ENCODE assay signal across 23 cellular contexts in genomic region chrX:100404851-100405250, GRCh38. TPM values are rescaled to one million over a fixed set of nuclear protein-coding genes. Genes with fewer than 3 reads are reported as not detected.
"Had no signal": no experiment of that assay in that cellular context is flagged by ENCODE, and none has a peak within 500 bp of the region (broad histone marks: within the 10 kb centered on the region; RNA-seq: fewer than 3 reads in every experiment).

No MANE protein-coding gene starts in this region.

- H3K36me3 Mint-ChIP-seq: activated naive CD4-positive, alpha-beta T cell treated with anti-CD3 and anti-CD28 coated beads, Interleukin-2, amount 50 U/mL, for 24 hours; natural killer cell had no signal

- H3K27ac ChIP-seq: spleen, thoracic aorta, upper lobe of left lung had no signal

- H3K4me3 Mint-ChIP-seq: activated CD8-positive, alpha-beta T cell treated with anti-CD3 and anti-CD28 coated beads, Interleukin-2, amount 10 ng/mL, durations not matched to agents 7 days and 5 days; activated naive CD4-positive, alpha-beta T cell treated with anti-CD3 and anti-CD28 coated beads, Interleukin-2, amount 50 U/mL, for 24 hours; activated T-helper 1 cell treated with anti-CD3 and anti-CD28 coated beads, Interleukin-12 subunit alpha, Interleukin-12 subunit beta, Interleukin-2, Interleukin-4 antibody, amounts not matched to agents 30 ng/mL and 10 ng/mL and 1 ng/mL, durations not matched to agents 14 hours and 24 hours and 36 hours; natural killer cell had no signal

- H3K36me3 ChIP-seq: spleen, thoracic aorta, upper lobe of left lung had no signal

- H3K27ac Mint-ChIP-seq: activated CD8-positive, alpha-beta T cell treated with anti-CD3 and anti-CD28 coated beads, Interleukin-2, amount 10 ng/mL, durations not matched to agents 7 days and 5 days; activated naive CD4-positive, alpha-beta T cell treated with anti-CD3 and anti-CD28 coated beads, Interleukin-2, amount 50 U/mL, for 24 hours; activated T-helper 1 cell treated with anti-CD3 and anti-CD28 coated beads, Interleukin-12 subunit alpha, Interleukin-12 subunit beta, Interleukin-2, Interleukin-4 antibody, amounts not matched to agents 30 ng/mL and 10 ng/mL and 1 ng/mL, durations not matched to agents 14 hours and 24 hours and 36 hours; mesothelial cell of epicardium; natural killer cell had no signal

- H3K9me3 ChIP-seq: spleen, thoracic aorta, upper lobe of left lung had no signal

- H3K4me3 ChIP-seq: spleen, thoracic aorta, upper lobe of left lung had no signal

- H3K9me3 Mint-ChIP-seq: activated naive CD4-positive, alpha-beta T cell treated with anti-CD3 and anti-CD28 coated beads, Interleukin-2, amount 50 U/mL, for 24 hours; activated T-helper 1 cell treated with anti-CD3 and anti-CD28 coated beads, Interleukin-12 subunit alpha, Interleukin-12 subunit beta, Interleukin-2, Interleukin-4 antibody, amounts not matched to agents 30 ng/mL and 10 ng/mL and 1 ng/mL, durations not matched to agents 14 hours and 24 hours and 36 hours; mesothelial cell of epicardium; natural killer cell had no signal

- H3K4me1 Mint-ChIP-seq: natural killer cell had no signal

- DNase-seq: activated CD4-positive, alpha-beta T cell treated with anti-CD3 and anti-CD28 coated beads for 1 hour; activated CD4-positive, alpha-beta T cell treated with anti-CD3 and anti-CD28 coated beads, Interleukin-2, amount 50 U/mL, for 1 hour; activated CD8-positive, alpha-beta T cell treated with anti-CD3 and anti-CD28 coated beads, Interleukin-2, amount 10 ng/mL, durations not matched to agents 7 days and 5 days; activated gamma-delta T cell; anterior cingulate cortex; central memory CD4-positive, alpha-beta T cell; dermis blood vessel endothelial cell; effector memory CD4-positive, alpha-beta T cell; glutamatergic neuron; hippocampal formation; left ventricle myocardium superior; mammary epithelial cell; natural killer cell; posterior cingulate gyrus; spleen; stimulated activated CD4-positive, alpha-beta T cell treated with anti-CD3 and anti-CD28 coated beads, Interleukin-4, amount 100 ng/mL, for 1 hour; stimulated activated naive CD4-positive, alpha-beta T cell treated with Interleukin-2 at 50 U/mL for 16 hours; T-helper 1 cell; upper lobe of left lung had no signal

RNA-seq across cellular contexts. Expression of gene PCDH19, which starts 5.2 kb away (rescaled TPM):
- total RNA-seq: activated CD8-positive, alpha-beta T cell treated with anti-CD3 and anti-CD28 coated beads, Interleukin-2, amount 10 ng/mL, durations not matched to agents 7 days and 5 days; natural killer cell had no signal
